ENCODE assay signal across 17 cellular contexts in genomic region chr12:91819132-91819447, GRCh38.
A peak's percentile ranks its signal among the peaks of the same experiment; 100 is the strongest.
DNase-seq lines count a peak whose midpoint lies in the region; ATAC-seq and TF ChIP-seq lines count a peak whose summit lies in the region.
"Had no signal": no experiment of that assay in that cellular context is flagged by ENCODE, and none has a peak within 500 bp of the region (broad histone marks: within the 10 kb centered on the region; RNA-seq: fewer than 3 reads in every experiment).

No MANE protein-coding gene starts in this region.

- H3K27me3 ChIP-seq in mammary epithelial cell (ENCODE audit: insufficient read depth, low read length) (no peaks in the 10 kb centered on the region), left lung (no peaks in the 10 kb centered on the region), suprapubic skin (no peaks in the 10 kb centered on the region)
- H3K27me3 ChIP-seq: adrenal gland, neutrophil had no signal

- no peak overlapping the region for H3K27ac ChIP-seq in mammary epithelial cell (ENCODE audit: insufficient read depth, low read depth, low read length)
- peak overlapping the region in 1 of 2 donors; percentile 22 for H3K27ac ChIP-seq in left lung
- peak overlapping the region; percentile 78 for H3K27ac ChIP-seq in suprapubic skin
- H3K27ac ChIP-seq: adrenal gland, neutrophil had no signal

- H4K20me1 ChIP-seq in mammary epithelial cell (ENCODE audit: insufficient read depth, low read length): no peaks in the 10 kb centered on the region

- no peaks in the 10 kb centered on the region for H3K79me2 ChIP-seq in mammary epithelial cell (ENCODE audit: insufficient read depth, low read length)

- H3K9ac ChIP-seq in mammary epithelial cell (ENCODE audit: insufficient read depth, low read length): no peak overlapping the region

- BruUV-seq in mammary epithelial cell (replicated peaks; lab: Mats Ljungman, UMichigan): no TSS peak

- H3K4me1 Mint-ChIP-seq in activated CD8-positive, alpha-beta memory T cell treated with anti-CD3 and anti-CD28 coated beads, Interleukin-2, amount 10 ng/mL, durations not matched to agents 7 days and 5 days: no peaks in the 10 kb centered on the region
- H3K4me1 Mint-ChIP-seq in immature natural killer cell: no peaks in the 10 kb centered on the region

- in situ Hi-C loops in mammary epithelial cell (cut with MboI; ENCODE audit: low sequenced_read_pairs in 2 of 2): no loop called here

- no peak overlapping the region for H3K4me3 Mint-ChIP-seq in activated CD8-positive, alpha-beta memory T cell treated with anti-CD3 and anti-CD28 coated beads, Interleukin-2, amount 10 ng/mL, durations not matched to agents 7 days and 5 days
- no peak overlapping the region for H3K4me3 Mint-ChIP-seq in immature natural killer cell

- TF ChIP-seq CTCF in LNCaP clone FGC (IDR thresholded peaks at IDR 0.05; ENCODE audit: control insufficient read depth, extremely low read depth, insufficient read depth) (no peak), mammary epithelial cell (conservative IDR thresholded peaks at IDR 0.05 in 1 of 2, IDR thresholded peaks at IDR 0.05 in 1 of 2; ENCODE audit: extremely low read depth in 1 of 2, insufficient read depth in 1 of 2, low read depth in 1 of 2, low read length in 2 of 2) (no peak), left lung (IDR thresholded peaks at IDR 0.05) (no peak), suprapubic skin (IDR thresholded peaks at IDR 0.05) (no peak)

- H3K9me3 ChIP-seq in mammary epithelial cell (replicated peaks; ENCODE audit: insufficient read depth, low read length): no peaks in the 10 kb centered on the region
- peaks cover 0 to 3% of the 10 kb centered on the region in 2 donors for H3K9me3 ChIP-seq in left lung
- H3K9me3 ChIP-seq in suprapubic skin: no peaks in the 10 kb centered on the region
- H3K9me3 ChIP-seq: adrenal gland, mucosa of descending colon, neutrophil had no signal

- CTCF ChIA-PET in mammary epithelial cell (lab: Charles Lee; ENCODE audit: low non-redundant PET): no interaction called here
- CTCF ChIA-PET in activated CD8-positive, alpha-beta memory T cell treated with anti-CD3 and anti-CD28 coated beads, Interleukin-2, amount 10 ng/mL, durations not matched to agents 7 days and 5 days (lab: Charles Lee): interaction anchor here (2.5 kb wide), 1 partner anchor 8 kb away, joined by 14 read pairs; no protein-coding TSS in a partner anchor

- intact Hi-C loops in mammary epithelial cell (cut with micrococcal nuclease): loop anchor here (10.0 kb wide), 2 partner anchors 176 to 836 kb away; no protein-coding TSS in a partner anchor
- intact Hi-C loops in left lung (cut with DNase I): no loop called here

- no peak overlapping the region for H3K27ac Mint-ChIP-seq in activated CD8-positive, alpha-beta memory T cell treated with anti-CD3 and anti-CD28 coated beads, Interleukin-2, amount 10 ng/mL, durations not matched to agents 7 days and 5 days
- peak overlapping the region in 2 of 6 donors; percentile 17 to 46 for H3K27ac Mint-ChIP-seq in immature natural killer cell
- H3K27ac Mint-ChIP-seq: activated T-helper 2 cell treated with anti-CD3 and anti-CD28 coated beads, Interferon-gamma antibody, Interleukin-2, Interleukin-4, amounts not matched to agents 10 μg/mL and 5 μg/mL and 100 μg/mL, durations not matched to agents 14 hours and 24 hours and 36 hours had no signal

- no peaks in the 10 kb centered on the region for H3K9me3 Mint-ChIP-seq in activated CD8-positive, alpha-beta memory T cell treated with anti-CD3 and anti-CD28 coated beads, Interleukin-2, amount 10 ng/mL, durations not matched to agents 7 days and 5 days (ENCODE audit: low read depth)
- peaks cover 0 to 3% (median 0%) of the 10 kb centered on the region in 6 donors for H3K9me3 Mint-ChIP-seq in immature natural killer cell

- TF ChIP-seq EP300 in suprapubic skin (IDR thresholded peaks at IDR 0.05): no peak

- dilution Hi-C loops in mammary epithelial cell (cut with HindIII; ENCODE audit: low sequenced_read_pairs): no loop called here

- H3K4me1 ChIP-seq in mammary epithelial cell (ENCODE audit: insufficient read depth, low read length) (peaks cover 16% of the 10 kb centered on the region), left lung (no peaks in the 10 kb centered on the region), suprapubic skin (peaks cover 28% of the 10 kb centered on the region)
- H3K4me1 ChIP-seq: adrenal gland had no signal

- peak; percentile 45 for ATAC-seq in left lung
- no peak for ATAC-seq in activated CD8-positive, alpha-beta memory T cell treated with anti-CD3 and anti-CD28 coated beads, Interleukin-2, amount 10 ng/mL, durations not matched to agents 7 days and 5 days
- ATAC-seq: mucosa of descending colon had no signal

- DNase-seq in LNCaP clone FGC (ENCODE audit: low read depth) (peak; percentile 66), mammary epithelial cell (no peak), left lung (no peak), suprapubic skin (ENCODE audit: low spot score in 2 of 2) (peak; percentile 69 to 81), immature natural killer cell (no peak), T1000 (lab: John Stamatoyannopoulos, UW) (no peak)
- no peak for DNase-seq in activated CD8-positive, alpha-beta memory T cell treated with anti-CD3 and anti-CD28 coated beads, Interleukin-2, amount 10 ng/mL, durations not matched to agents 7 days and 5 days
- DNase-seq: activated CD4-positive, alpha-beta T cell treated with anti-CD3 and anti-CD28 coated beads for 1 hour; caudate nucleus; kidney glomerular epithelial cell; mucosa of descending colon; MV-4-11; NCI-H1694 treated with DMSO at 0.1 percent for 48 hours; NCI-H2227 treated with DMSO at 0.1 percent for 48 hours had no signal

- TF ChIP-seq POLR2A in suprapubic skin (IDR thresholded peaks at IDR 0.05): no peak

- no peak overlapping the region for H3K4me2 ChIP-seq in mammary epithelial cell (ENCODE audit: insufficient read depth, low read depth, low read length)

- H3K36me3 Mint-ChIP-seq in activated CD8-positive, alpha-beta memory T cell treated with anti-CD3 and anti-CD28 coated beads, Interleukin-2, amount 10 ng/mL, durations not matched to agents 7 days and 5 days: peaks cover 1% of the 10 kb centered on the region
- H3K36me3 Mint-ChIP-seq in immature natural killer cell: peaks cover 3 to 4% (median 4%) of the 10 kb centered on the region in 3 donors

- H3K36me3 ChIP-seq in mammary epithelial cell (ENCODE audit: insufficient read depth, low read length) (no peaks in the 10 kb centered on the region), left lung (no peaks in the 10 kb centered on the region), suprapubic skin (no peaks in the 10 kb centered on the region)
- H3K36me3 ChIP-seq: adrenal gland, neutrophil had no signal

- no peaks in the 10 kb centered on the region for H3K27me3 Mint-ChIP-seq in activated CD8-positive, alpha-beta memory T cell treated with anti-CD3 and anti-CD28 coated beads, Interleukin-2, amount 10 ng/mL, durations not matched to agents 7 days and 5 days
- no peaks in the 10 kb centered on the region for H3K27me3 Mint-ChIP-seq in immature natural killer cell (ENCODE audit: low read depth in 3 of 3)

- H2AFZ ChIP-seq in mammary epithelial cell (ENCODE audit: low read depth, low read length): peak overlapping the region; percentile 64

- no peak overlapping the region for H3K4me3 ChIP-seq in LNCaP clone FGC (ENCODE audit: low read depth, low read length)
- no peak overlapping the region for H3K4me3 ChIP-seq in mammary epithelial cell (replicated peaks in 1 of 3; ENCODE audit: insufficient read depth in 1 of 3, low read depth in 2 of 3, low read length in 3 of 3)
- no peak overlapping the region for H3K4me3 ChIP-seq in left lung
- no peak overlapping the region for H3K4me3 ChIP-seq in suprapubic skin
- H3K4me3 ChIP-seq: adrenal gland, mucosa of descending colon had no signal

Comparison
In these comparisons a context has a peak if more than half of its experiments do, and no peak if none do; other contexts are left out.
1. DNase-seq: peak in LNCaP clone FGC (single experiment) and suprapubic skin (2 of 2); none in mammary epithelial cell (single experiment), left lung (0 of 2), activated CD8-positive, alpha-beta memory T cell treated with anti-CD3 and anti-CD28 coated beads, Interleukin-2, amount 10 ng/mL, durations not matched to agents 7 days and 5 days (single experiment), immature natural killer cell (0 of 3) and T1000 (single experiment).